ENCODE assay signal across 8 cellular contexts in the genomic region with DNA sequence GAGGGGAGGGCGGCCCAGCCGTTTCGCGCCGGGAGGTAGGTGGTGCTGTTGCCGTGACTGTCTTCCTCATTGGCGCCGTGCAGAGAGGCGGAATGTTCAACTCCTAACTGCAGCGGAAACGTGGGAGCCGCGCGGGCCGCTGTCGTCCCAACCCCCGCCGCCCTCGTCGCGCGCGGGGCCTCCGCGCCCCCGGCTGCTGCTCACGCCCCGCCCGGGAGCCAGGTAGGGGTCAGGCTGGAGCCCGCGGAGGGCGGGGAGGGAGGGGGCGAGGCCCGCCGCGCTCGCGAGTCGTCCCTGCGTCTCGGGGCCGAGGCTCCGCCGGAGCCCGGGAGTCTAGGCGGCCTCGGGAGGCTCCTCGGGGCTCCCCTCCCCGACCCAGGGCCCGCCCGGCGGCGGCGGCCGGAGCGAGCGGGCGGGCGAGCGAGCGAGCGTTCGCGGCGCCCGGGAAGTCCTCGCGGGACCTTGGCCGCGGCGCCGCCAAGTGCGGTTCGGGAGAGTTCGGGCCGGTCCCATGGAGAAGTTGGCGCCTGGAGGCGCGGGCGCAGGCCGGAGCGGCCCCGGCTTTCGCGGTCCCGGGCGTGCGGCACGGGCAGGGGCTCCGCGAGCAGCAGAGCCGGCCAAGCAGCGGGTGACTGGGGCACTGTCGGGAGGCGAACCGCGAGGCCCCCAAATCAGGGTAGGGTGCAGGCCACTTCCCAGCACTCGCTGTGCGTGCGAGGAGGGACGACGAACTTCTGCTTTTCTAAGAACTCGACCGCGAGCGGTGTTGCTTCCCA. TPM values are rescaled to one million over a fixed set of nuclear protein-coding genes. Genes with fewer than 3 reads are reported as not detected.
DNase-seq lines count a peak whose midpoint lies in the region; TF ChIP-seq lines count a peak whose summit lies in the region.

A gene (plus strand): TSS at position 66 of the 776 bp plus-strand sequence. CDS start 15,186 bp downstream, outside the sequence.

- intact Hi-C loops in tibial artery (cut with DNase I; ENCODE audit: low total_unique reads) = loop anchor here (5.0 kb wide), 1 partner anchor 131 kb away; no protein-coding TSS in a partner anchor

- no peaks in the 10 kb centered on the region for H3K9me2 ChIP-seq in neural cell (ENCODE audit: insufficient read depth, low read length)

- no peaks in the 10 kb centered on the region for H3F3A ChIP-seq in neural cell (ENCODE audit: insufficient read depth, low read length, poor library complexity, severe bottlenecking)

- TF ChIP-seq RAD21 in neural cell (conservative IDR thresholded peaks at IDR 0.05) = peak; percentile 74

- H4K20me1 ChIP-seq in neural cell (ENCODE audit: insufficient read depth) = no peaks in the 10 kb centered on the region

- TF ChIP-seq CTCF in GM20000 (IDR thresholded peaks at IDR 0.05; ENCODE audit: extremely low read depth, missing control alignments) = peak; percentile 25
- TF ChIP-seq CTCF in Peyer's patch (IDR thresholded peaks at IDR 0.05) = peak in 4 of 6 experiments; percentile 40 to 54 (median 44)
- peak; percentile 31 for TF ChIP-seq CTCF in fibroblast of villous mesenchyme (IDR thresholded peaks at IDR 0.05; ENCODE audit: insufficient read depth, low read depth, low read length)
- peak; percentile 73 for TF ChIP-seq CTCF in neural cell (IDR thresholded peaks at IDR 0.05; ENCODE audit: poor library complexity, severe bottlenecking)
- peak; percentile 35 to 47 for TF ChIP-seq CTCF in tibial artery (IDR thresholded peaks at IDR 0.05)

- H3K27me3 ChIP-seq in Peyer's patch (no peaks in the 10 kb centered on the region), neural cell (ENCODE audit: insufficient read depth, low read depth, low read length) (peaks cover 21% of the 10 kb centered on the region), tibial artery (no peaks in the 10 kb centered on the region)

- H3K4me2 ChIP-seq in neural cell (ENCODE audit: low read length) = peak within 1 kb of the TSS; percentile 27

- DNase-seq in DMS153 treated with DMSO at 0.1 percent for 48 hours (lab: John Stamatoyannopoulos, UW; ENCODE audit: unreplicated experiment) = peak; percentile 49
- DNase-seq in GM20000 (ENCODE audit: low spot score) = peak; percentile 83
- peak; percentile 16 for DNase-seq in HPDE6-E6E7 (ENCODE audit: extremely low spot score)
- peak; percentile 53 to 83 (median 83) for DNase-seq in Peyer's patch
- peak; percentile 25 for DNase-seq in activated T-helper 9 cell treated with anti-CD3 and anti-CD28 coated beads, Interleukin-2, amount 50 U/mL, for 16 hours (ENCODE audit: low read depth)
- peak; percentile 72 for DNase-seq in fibroblast of villous mesenchyme (ENCODE audit: low read depth)
- DNase-seq in tibial artery = peak; percentile 86 to 91

- H3K4me3 ChIP-seq in Peyer's patch (peak within 1 kb of the TSS; percentile 64 to 94 (median 80)), fibroblast of villous mesenchyme (ENCODE audit: low read depth, low read length) (peak within 1 kb of the TSS; percentile 73), neural cell (ENCODE audit: low read length) (peak within 1 kb of the TSS; percentile 74), tibial artery (peak within 1 kb of the TSS; percentile 72 to 84)

- H3K9ac ChIP-seq in neural cell (ENCODE audit: low read length) = peak within 1 kb of the TSS; percentile 32

- peak within 1 kb of the TSS; percentile 7 for H2AFZ ChIP-seq in neural cell (ENCODE audit: low read depth, low read length)

- H3K79me2 ChIP-seq in neural cell (replicated peaks; ENCODE audit: insufficient read depth, low read length) = peaks cover 7% of the 10 kb centered on the region

- H3K27ac ChIP-seq in Peyer's patch (peak within 1 kb of the TSS; percentile 81 to 93 (median 86)), neural cell (ENCODE audit: low read length) (no peak within 1 kb of the TSS), tibial artery (peak within 1 kb of the TSS; percentile 94 to 100)

- H3K4me1 ChIP-seq in Peyer's patch = peaks cover 0 to 5% (median 2%) of the 10 kb centered on the region in 4 donors
- H3K4me1 ChIP-seq in tibial artery = peaks cover 0 to 68% (median 14%) of the 10 kb centered on the region in 4 donors

- H3K36me3 ChIP-seq in Peyer's patch (no peaks in the 10 kb centered on the region), neural cell (ENCODE audit: insufficient read depth, low read length) (no peaks in the 10 kb centered on the region), tibial artery (no peaks in the 10 kb centered on the region)

- peak; percentile 39 for TF ChIP-seq EP300 in neural cell (conservative IDR thresholded peaks at IDR 0.05; ENCODE audit: poor library complexity, severe bottlenecking)

- H3K9me3 ChIP-seq in Peyer's patch (no peaks in the 10 kb centered on the region), neural cell (ENCODE audit: low read length) (no peaks in the 10 kb centered on the region), tibial artery (no peaks in the 10 kb centered on the region)

- TF ChIP-seq POLR2A in Peyer's patch (IDR thresholded peaks at IDR 0.05) = peak in 1 of 2 donors; percentile 2

TF ChIP-seq in neural cell, 6 proteins besides CTCF, POLR2A, EP300 and RAD21:
- peak; percentile 97 for TF ChIP-seq MXI1 (conservative IDR thresholded peaks at IDR 0.05; ENCODE audit: poor library complexity, severe bottlenecking)
- TF ChIP-seq POLR2AphosphoS5 (IDR thresholded peaks at IDR 0.05) = peak; percentile 39
- TF ChIP-seq, protein P1, sequence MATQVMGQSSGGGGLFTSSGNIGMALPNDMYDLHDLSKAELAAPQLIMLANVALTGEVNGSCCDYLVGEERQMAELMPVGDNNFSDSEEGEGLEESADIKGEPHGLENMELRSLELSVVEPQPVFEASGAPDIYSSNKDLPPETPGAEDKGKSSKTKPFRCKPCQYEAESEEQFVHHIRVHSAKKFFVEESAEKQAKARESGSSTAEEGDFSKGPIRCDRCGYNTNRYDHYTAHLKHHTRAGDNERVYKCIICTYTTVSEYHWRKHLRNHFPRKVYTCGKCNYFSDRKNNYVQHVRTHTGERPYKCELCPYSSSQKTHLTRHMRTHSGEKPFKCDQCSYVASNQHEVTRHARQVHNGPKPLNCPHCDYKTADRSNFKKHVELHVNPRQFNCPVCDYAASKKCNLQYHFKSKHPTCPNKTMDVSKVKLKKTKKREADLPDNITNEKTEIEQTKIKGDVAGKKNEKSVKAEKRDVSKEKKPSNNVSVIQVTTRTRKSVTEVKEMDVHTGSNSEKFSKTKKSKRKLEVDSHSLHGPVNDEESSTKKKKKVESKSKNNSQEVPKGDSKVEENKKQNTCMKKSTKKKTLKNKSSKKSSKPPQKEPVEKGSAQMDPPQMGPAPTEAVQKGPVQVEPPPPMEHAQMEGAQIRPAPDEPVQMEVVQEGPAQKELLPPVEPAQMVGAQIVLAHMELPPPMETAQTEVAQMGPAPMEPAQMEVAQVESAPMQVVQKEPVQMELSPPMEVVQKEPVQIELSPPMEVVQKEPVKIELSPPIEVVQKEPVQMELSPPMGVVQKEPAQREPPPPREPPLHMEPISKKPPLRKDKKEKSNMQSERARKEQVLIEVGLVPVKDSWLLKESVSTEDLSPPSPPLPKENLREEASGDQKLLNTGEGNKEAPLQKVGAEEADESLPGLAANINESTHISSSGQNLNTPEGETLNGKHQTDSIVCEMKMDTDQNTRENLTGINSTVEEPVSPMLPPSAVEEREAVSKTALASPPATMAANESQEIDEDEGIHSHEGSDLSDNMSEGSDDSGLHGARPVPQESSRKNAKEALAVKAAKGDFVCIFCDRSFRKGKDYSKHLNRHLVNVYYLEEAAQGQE (IDR thresholded peaks at IDR 0.05; ENCODE audit: borderline replicate concordance) = no peak
- peak; percentile 69 for TF ChIP-seq SMC3 (conservative IDR thresholded peaks at IDR 0.05; ENCODE audit: poor library complexity)
- TF ChIP-seq TAF1 (IDR thresholded peaks at IDR 0.05; ENCODE audit: low read depth) = no peak

RNA-seq across cellular contexts. Expression of the gene that starts here (rescaled TPM):
- total RNA-seq in Peyer's patch (10 to 100 TPM in 3 of 4 donors, 1 to 10 TPM in 1; 6.8 to 32.2 (median 15.3) TPM), fibroblast of villous mesenchyme (90.2 and 136 TPM in 2 replicates)
- 0.40 and 0.48 TPM in 2 replicates for polyA plus RNA-seq in neural cell
- 0.49 and 1.0 TPM in 2 replicates for polyA minus RNA-seq in neural cell

Comparison
In these comparisons a context has a peak if more than half of its experiments do, and no peak if none do; other contexts are left out.
1. DNase-seq: peak in every context shown above with its lines; median percentile 88 in tibial artery; 83 in GM20000; 83 in Peyer's patch; 72 in fibroblast of villous mesenchyme; 49 in DMS153 treated with DMSO at 0.1 percent for 48 hours; 25 in activated T-helper 9 cell treated with anti-CD3 and anti-CD28 coated beads, Interleukin-2, amount 50 U/mL, for 16 hours; 16 in HPDE6-E6E7.